Comparison of ENCODE assay signal across 1 cellular context in the genomic region with DNA sequence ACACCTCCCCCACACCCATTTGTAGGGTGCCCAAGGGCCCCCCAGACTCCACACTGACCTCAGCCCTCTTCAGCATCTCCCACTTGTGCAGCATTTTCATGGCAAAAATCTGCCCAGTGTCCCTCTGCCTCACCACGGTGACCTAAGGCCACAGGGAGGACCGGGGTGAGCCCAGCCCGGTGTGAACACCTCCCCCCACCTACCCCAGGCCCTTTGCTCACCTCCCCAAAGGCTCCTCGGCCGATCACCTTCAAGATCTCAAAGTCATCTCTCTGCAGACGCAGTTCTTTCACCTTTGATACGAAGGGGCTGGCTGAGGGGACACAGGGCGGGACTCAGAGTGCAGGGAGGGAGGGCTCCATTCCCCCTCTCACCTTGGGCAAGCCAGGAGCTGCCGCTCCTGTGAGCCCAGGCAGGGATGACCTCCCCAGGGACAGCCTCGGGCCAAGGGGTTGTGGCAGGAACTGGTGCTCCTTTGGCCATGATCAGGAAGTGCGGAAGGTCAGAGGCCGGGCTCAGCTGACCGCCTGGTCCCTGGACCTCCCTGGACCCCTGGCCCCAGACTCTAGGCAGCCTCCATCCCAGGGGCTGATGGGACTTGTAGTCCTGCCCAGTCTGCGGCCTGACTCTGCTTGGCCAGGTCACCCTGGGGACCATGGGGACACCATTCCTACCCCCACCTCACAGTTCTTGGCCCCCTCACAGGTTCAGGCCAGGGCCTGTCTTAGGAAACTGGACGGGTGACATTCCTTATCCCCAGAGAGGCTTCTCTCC.
TF ChIP-seq lines count a peak whose summit lies in the region.

No MANE protein-coding gene starts in this region.

TF ChIP-seq in A549, 52 proteins besides CTCF, POLR2A, EP300 and RAD21:
- TF ChIP-seq MAZ (IDR thresholded peaks at IDR 0.05; ENCODE audit: borderline replicate concordance, low read depth, low read length): no peak
- TF ChIP-seq FOSL2 (IDR thresholded peaks at IDR 0.05): no peak
- no peak for TF ChIP-seq FOSL2 (CRISPR knock-in tag; IDR thresholded peaks at IDR 0.05)
- TF ChIP-seq JUNB (IDR thresholded peaks at IDR 0.05): no peak
- TF ChIP-seq CHD2 (IDR thresholded peaks at IDR 0.05; ENCODE audit: low read length, partially characterized antibody): no peak
- TF ChIP-seq KDM1A (IDR thresholded peaks at IDR 0.05; ENCODE audit: low read depth): no peak
- no peak for TF ChIP-seq CHD4 (IDR thresholded peaks at IDR 0.05; ENCODE audit: borderline replicate concordance)
- TF ChIP-seq JUN (IDR thresholded peaks at IDR 0.05): no peak
- no peak for TF ChIP-seq CBX2 (IDR thresholded peaks at IDR 0.05; ENCODE audit: borderline replicate concordance, low read depth)
- TF ChIP-seq, protein P1, sequence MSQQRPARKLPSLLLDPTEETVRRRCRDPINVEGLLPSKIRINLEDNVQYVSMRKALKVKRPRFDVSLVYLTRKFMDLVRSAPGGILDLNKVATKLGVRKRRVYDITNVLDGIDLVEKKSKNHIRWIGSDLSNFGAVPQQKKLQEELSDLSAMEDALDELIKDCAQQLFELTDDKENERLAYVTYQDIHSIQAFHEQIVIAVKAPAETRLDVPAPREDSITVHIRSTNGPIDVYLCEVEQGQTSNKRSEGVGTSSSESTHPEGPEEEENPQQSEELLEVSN (IDR thresholded peaks at IDR 0.05; ENCODE audit: borderline replicate concordance, low read depth): no peak
- no peak for TF ChIP-seq FOSB (CRISPR knock-in tag; IDR thresholded peaks at IDR 0.05)
- no peak for TF ChIP-seq HOXB13 (CRISPR knock-in tag; IDR thresholded peaks at IDR 0.05; ENCODE audit: low read depth)
- no peak for TF ChIP-seq BHLHE40 (IDR thresholded peaks at IDR 0.05; ENCODE audit: low read depth, low read length)
- no peak for TF ChIP-seq HDAC2 (IDR thresholded peaks at IDR 0.05)
- TF ChIP-seq ZSCAN20 (CRISPR knock-in tag; IDR thresholded peaks at IDR 0.05): no peak
